Comparison of ENCODE assay signal across 8 cellular contexts in the genomic region with DNA sequence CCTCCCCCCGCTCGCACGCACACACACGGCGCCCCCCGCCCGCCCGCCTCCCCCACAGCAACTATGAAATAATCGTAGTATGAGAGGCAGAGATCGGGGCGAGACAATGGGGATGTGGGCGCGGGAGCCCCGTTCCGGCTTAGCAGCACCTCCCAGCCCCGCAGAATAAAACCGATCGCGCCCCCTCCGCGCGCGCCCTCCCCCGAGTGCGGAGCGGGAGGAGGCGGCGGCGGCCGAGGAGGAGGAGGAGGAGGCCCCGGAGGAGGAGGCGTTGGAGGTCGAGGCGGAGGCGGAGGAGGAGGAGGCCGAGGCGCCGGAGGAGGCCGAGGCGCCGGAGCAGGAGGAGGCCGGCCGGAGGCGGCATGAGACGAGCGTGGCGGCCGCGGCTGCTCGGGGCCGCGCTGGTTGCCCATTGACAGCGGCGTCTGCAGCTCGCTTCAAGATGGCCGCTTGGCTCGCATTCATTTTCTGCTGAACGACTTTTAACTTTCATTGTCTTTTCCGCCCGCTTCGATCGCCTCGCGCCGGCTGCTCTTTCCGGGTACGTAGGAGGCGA. TPM values are rescaled to one million over a fixed set of nuclear protein-coding genes. Genes with fewer than 3 reads are reported as not detected.
DNase-seq lines count a peak whose midpoint lies in the region; ATAC-seq and TF ChIP-seq lines count a peak whose summit lies in the region.

No MANE protein-coding gene starts in this region.

- peak overlapping the region; percentile 80 to 92 for H3K18ac ChIP-seq in mesenchymal stem cell (ENCODE audit: low read depth in 1 of 2, low read length in 2 of 2)

- H2AK5ac ChIP-seq in mesenchymal stem cell (ENCODE audit: low read length, severe bottlenecking) = no peak overlapping the region

- peak overlapping the region; percentile 98 for H2BK120ac ChIP-seq in mesenchymal stem cell (ENCODE audit: low read depth, low read length)

- H3K4me3 ChIP-seq in BLaER1 (peak overlapping the region; percentile 75), endodermal cell (ENCODE audit: low read length) (peak overlapping the region; percentile 72), mesenchymal stem cell (ENCODE audit: insufficient read depth in 1 of 2, low read depth in 1 of 2, low read length in 2 of 2) (peak overlapping the region; percentile 78 to 81)

- H3K27me3 Mint-ChIP-seq in endodermal cell (ENCODE audit: insufficient read depth) = peaks cover 79% of the 10 kb centered on the region
- H3K27me3 Mint-ChIP-seq in stimulated activated naive CD8-positive, alpha-beta T cell treated with anti-CD3 and anti-CD28 coated beads, Interleukin-15, amount 100 ng/mL, for 72 hours = peaks cover 46% of the 10 kb centered on the region

- TF ChIP-seq CTCF in endodermal cell (conservative IDR thresholded peaks at IDR 0.05) = no peak

- H4K91ac ChIP-seq in mesenchymal stem cell (ENCODE audit: low read length) = peak overlapping the region; percentile 83

- H3K4me1 Mint-ChIP-seq in endodermal cell = peaks cover 40% of the 10 kb centered on the region
- H3K4me1 Mint-ChIP-seq in stimulated activated naive CD8-positive, alpha-beta T cell treated with anti-CD3 and anti-CD28 coated beads, Interleukin-15, amount 100 ng/mL, for 72 hours = peaks cover 56% of the 10 kb centered on the region

- peaks cover 13% of the 10 kb centered on the region for H3K79me1 ChIP-seq in mesenchymal stem cell (replicated peaks; ENCODE audit: low read length, poor library complexity, severe bottlenecking)

- H3K27ac Mint-ChIP-seq in endodermal cell = no peak overlapping the region
- peak overlapping the region; percentile 96 to 97 for H3K27ac Mint-ChIP-seq in stimulated activated naive CD8-positive, alpha-beta T cell treated with anti-CD3 and anti-CD28 coated beads, Interleukin-15, amount 100 ng/mL, for 72 hours

- H3K27ac ChIP-seq in BLaER1 (peak overlapping the region; percentile 96), endodermal cell (ENCODE audit: low read depth, low read length) (peak overlapping the region; percentile 66), mesenchymal stem cell (ENCODE audit: low read length, poor library complexity, severe bottlenecking) (no peak overlapping the region)

- H3K4me2 ChIP-seq in BLaER1 (peak overlapping the region; percentile 67), mesenchymal stem cell (ENCODE audit: low read length, poor library complexity, severe bottlenecking) (peak overlapping the region; percentile 77)

- ATAC-seq in GM19023 (IDR thresholded peaks at IDR 0.05; ENCODE audit: unreplicated experiment) = peak; percentile 16
- ATAC-seq in stimulated activated naive CD8-positive, alpha-beta T cell treated with anti-CD3 and anti-CD28 coated beads, Interleukin-15, amount 100 ng/mL, for 72 hours = peak; percentile 39

- H3K27me3 ChIP-seq in BLaER1 (peaks cover 95% of the 10 kb centered on the region), endodermal cell (ENCODE audit: control insufficient read depth, insufficient read depth, low read length, poor library complexity, severe bottlenecking) (peaks cover 76% of the 10 kb centered on the region), mesenchymal stem cell (ENCODE audit: control insufficient read depth in 1 of 2, insufficient read depth in 1 of 2, low read length in 2 of 2) (peaks cover 22 to 29% of the 10 kb centered on the region in 2 experiments)

- H3K4ac ChIP-seq in mesenchymal stem cell (ENCODE audit: low read depth in 1 of 2, low read length in 2 of 2) = peak overlapping the region; percentile 91

- H3K4me1 ChIP-seq in BLaER1 (no peaks in the 10 kb centered on the region), endodermal cell (ENCODE audit: control insufficient read depth, insufficient read depth, low read length) (peaks cover 3% of the 10 kb centered on the region), mesenchymal stem cell (ENCODE audit: control insufficient read depth, insufficient read depth, low read depth, low read length) (no peaks in the 10 kb centered on the region)

- peak overlapping the region; percentile 96 for H4K8ac ChIP-seq in mesenchymal stem cell (ENCODE audit: low read length)

- H3K9ac ChIP-seq in BLaER1 (peak overlapping the region; percentile 92), endodermal cell (ENCODE audit: extremely low read depth, low read length, poor library complexity, severe bottlenecking) (no peak overlapping the region), mesenchymal stem cell (ENCODE audit: low read length) (peak overlapping the region; percentile 88)

- H3K4me3 Mint-ChIP-seq in endodermal cell = peak overlapping the region; percentile 79
- peak overlapping the region; percentile 82 to 86 for H3K4me3 Mint-ChIP-seq in stimulated activated naive CD8-positive, alpha-beta T cell treated with anti-CD3 and anti-CD28 coated beads, Interleukin-15, amount 100 ng/mL, for 72 hours

- H2BK5ac ChIP-seq in mesenchymal stem cell (ENCODE audit: low read depth, low read length, poor library complexity, severe bottlenecking) = peak overlapping the region; percentile 70

- H2AFZ ChIP-seq in mesenchymal stem cell (ENCODE audit: low read depth, low read length) = peak overlapping the region; percentile 92

- peak overlapping the region in 1 of 2 experiments; percentile 83 for H2BK12ac ChIP-seq in mesenchymal stem cell (ENCODE audit: low read length in 2 of 2)

- peak overlapping the region in 1 of 2 experiments; percentile 89 for H3K23ac ChIP-seq in mesenchymal stem cell (ENCODE audit: low read length in 2 of 2)

- no peaks in the 10 kb centered on the region for H3K36me3 Mint-ChIP-seq in endodermal cell (ENCODE audit: low read depth)

- H3K9me3 Mint-ChIP-seq in endodermal cell = no peaks in the 10 kb centered on the region
- no peaks in the 10 kb centered on the region for H3K9me3 Mint-ChIP-seq in stimulated activated naive CD8-positive, alpha-beta T cell treated with anti-CD3 and anti-CD28 coated beads, Interleukin-15, amount 100 ng/mL, for 72 hours

- peaks cover 81% of the 10 kb centered on the region for H4K20me1 ChIP-seq in BLaER1

- 0% methylated on average over 9 to 60 of the region's 68 CpGs for WGBS in endodermal cell (ENCODE audit: insufficient coverage in 1 of 2, insufficient read length in 1 of 2), 2 experiments
- under 1% methylated on average over 56 of the region's 68 CpGs for WGBS in mesenchymal stem cell

- DNase-seq in NCI-H226 (peak; percentile 69), endodermal cell (peak; percentile 88), mesenchymal stem cell (peak; percentile 81), HPDE6-E6E7 (ENCODE audit: extremely low spot score) (no peak)
- peak; percentile 38 to 52 for DNase-seq in activated CD8-positive, alpha-beta memory T cell treated with anti-CD3 and anti-CD28 coated beads for 4 hours (ENCODE audit: low read depth in 2 of 2)
- DNase-seq in stimulated activated naive CD8-positive, alpha-beta T cell treated with anti-CD3 and anti-CD28 coated beads, Interleukin-15, amount 100 ng/mL, for 72 hours = peak; percentile 63 to 65

- H2BK15ac ChIP-seq in mesenchymal stem cell (ENCODE audit: low read depth, poor library complexity, severe bottlenecking) = peak overlapping the region; percentile 96

- no peaks in the 10 kb centered on the region; the same call in 1 of the 2 replicates for H3K36me3 ChIP-seq in BLaER1
- H3K36me3 ChIP-seq in endodermal cell (ENCODE audit: control insufficient read depth, insufficient read depth, low read length) = no peaks in the 10 kb centered on the region
- no peaks in the 10 kb centered on the region for H3K36me3 ChIP-seq in mesenchymal stem cell (ENCODE audit: control insufficient read depth in 1 of 2, insufficient read depth in 2 of 2, low read depth in 1 of 2, low read length in 2 of 2)

- H3K9me3 ChIP-seq in BLaER1 (no peaks in the 10 kb centered on the region), endodermal cell (ENCODE audit: control insufficient read depth, low read length) (no peaks in the 10 kb centered on the region), mesenchymal stem cell (ENCODE audit: control insufficient read depth, low read length) (no peaks in the 10 kb centered on the region)

- peak overlapping the region in 1 of 2 experiments; percentile 97 for H3K14ac ChIP-seq in mesenchymal stem cell (ENCODE audit: low read length in 2 of 2)

RNA-seq across cellular contexts. Expression of gene BMI1, which starts 0.3 kb away (rescaled TPM):
- total RNA-seq in endodermal cell = 10 to 100 TPM; 12.2 to 15.5 TPM
- polyA plus RNA-seq in endodermal cell (2013, experiment 1 of 2) = 37.9 TPM
- 31.3 TPM for polyA plus RNA-seq in endodermal cell (2013, experiment 2 of 2)
- polyA plus RNA-seq in mesenchymal stem cell (2013, experiment 1 of 2) = 9.3 TPM
- 9.1 TPM for polyA plus RNA-seq in mesenchymal stem cell (2013, experiment 2 of 2)

RNA-seq across cellular contexts. Expression of gene COMMD3, which starts 5.0 kb away (rescaled TPM):
- total RNA-seq in endodermal cell = 10 to 100 TPM; 10.4 to 14.9 TPM
- polyA plus RNA-seq in endodermal cell (2013, experiment 1 of 2) = 30.4 TPM
- 22.6 TPM for polyA plus RNA-seq in endodermal cell (2013, experiment 2 of 2)
- polyA plus RNA-seq in mesenchymal stem cell (2013, experiment 1 of 2) = 46.7 TPM
- 49.3 TPM for polyA plus RNA-seq in mesenchymal stem cell (2013, experiment 2 of 2)

RNA-seq across cellular contexts. Expression of gene SPAG6, which starts 24.1 kb away (rescaled TPM):
- total RNA-seq in endodermal cell = 1 to 10 TPM; 1.1 to 2.1 TPM
- 1.9 TPM for polyA plus RNA-seq in endodermal cell (2013, experiment 1 of 2)
- polyA plus RNA-seq in endodermal cell (2013, experiment 2 of 2) = 1.7 TPM
- not detected for polyA plus RNA-seq in mesenchymal stem cell (2013, experiment 1 of 2)
- polyA plus RNA-seq in mesenchymal stem cell (2013, experiment 2 of 2) = not detected
